ENCODE assay signal across 8 cellular contexts in genomic region chr1:29235955-29236742, GRCh38. TPM values are rescaled to one million over a fixed set of nuclear protein-coding genes. Genes with fewer than 3 reads are reported as not detected.
DNase-seq lines count a peak whose midpoint lies in the region; ATAC-seq, FAIRE-seq and TF ChIP-seq lines count a peak whose summit lies in the region.

TSS of gene PTPRU (plus strand) at chr1:29236522. CDS start at chr1:29236645, 123 bp downstream.

- peak within 1 kb of the TSS; percentile 92 for H3K4me3 Mint-ChIP-seq in Caco-2 (ENCODE audit: unreplicated experiment)
- H3K4me3 Mint-ChIP-seq in T-helper 17 cell: peak within 1 kb of the TSS; percentile 98

- H3K9me3 ChIP-seq in Caco-2: no peaks in the 10 kb centered on the region
- no peaks in the 10 kb centered on the region for H3K9me3 ChIP-seq in Loucy (ENCODE audit: insufficient read depth, low read depth, low read length)
- no peaks in the 10 kb centered on the region for H3K9me3 ChIP-seq in T-helper 17 cell (ENCODE audit: control insufficient read depth, low read length, poor library complexity, severe bottlenecking)
- H3K9me3 ChIP-seq in right cardiac atrium (ENCODE audit: control insufficient read depth, low read length): no peaks in the 10 kb centered on the region

- H3K4me1 Mint-ChIP-seq in Caco-2 (ENCODE audit: low read depth, unreplicated experiment): peaks cover 11% of the 10 kb centered on the region
- peaks cover 17% of the 10 kb centered on the region for H3K4me1 Mint-ChIP-seq in T-helper 17 cell

- peaks cover 26% of the 10 kb centered on the region for H3K4me1 ChIP-seq in Caco-2
- no peaks in the 10 kb centered on the region for H3K4me1 ChIP-seq in Loucy (ENCODE audit: insufficient read depth, low read length, poor library complexity, severe bottlenecking)
- no peaks in the 10 kb centered on the region for H3K4me1 ChIP-seq in right cardiac atrium (ENCODE audit: control insufficient read depth, insufficient read depth, low read length)
- peaks cover 3% of the 10 kb centered on the region for H3K4me1 ChIP-seq in rectal smooth muscle tissue (ENCODE audit: control insufficient read depth, insufficient read depth, low read length)

- no peak within 1 kb of the TSS for H3K4me2 ChIP-seq in Loucy (ENCODE audit: low read depth, low read length, poor library complexity, severe bottlenecking)

- H2AFZ ChIP-seq in Loucy (ENCODE audit: low read length): peak within 1 kb of the TSS; percentile 25

- H3K27me3 ChIP-seq in Caco-2 (replicated peaks; ENCODE audit: control insufficient read depth, insufficient read depth, low read length): no peaks in the 10 kb centered on the region
- no peaks in the 10 kb centered on the region for H3K27me3 ChIP-seq in Loucy (ENCODE audit: insufficient read depth, low read length, poor library complexity, severe bottlenecking)
- H3K27me3 ChIP-seq in right cardiac atrium (ENCODE audit: control insufficient read depth, insufficient read depth): no peaks in the 10 kb centered on the region
- H3K27me3 ChIP-seq in rectal smooth muscle tissue (ENCODE audit: control insufficient read depth, insufficient read depth, low read length): peaks cover 13% of the 10 kb centered on the region

- BruUV-seq in Caco-2 (replicated peaks; lab: Mats Ljungman, UMichigan): no TSS peak

- H3K4me3 ChIP-seq in Caco-2 (ENCODE audit: low read depth, low read length) (peak within 1 kb of the TSS; percentile 66), Loucy (ENCODE audit: low read length, poor library complexity, severe bottlenecking) (no peak within 1 kb of the TSS), right cardiac atrium (ENCODE audit: low read length) (peak within 1 kb of the TSS; percentile 65), rectal smooth muscle tissue (ENCODE audit: low read length) (peak within 1 kb of the TSS; percentile 81)

- no peaks in the 10 kb centered on the region for H3K36me3 ChIP-seq in Caco-2 (ENCODE audit: control insufficient read depth, insufficient read depth, low read length)
- H3K36me3 ChIP-seq in Loucy (ENCODE audit: insufficient read depth, low read length): no peaks in the 10 kb centered on the region
- no peaks in the 10 kb centered on the region for H3K36me3 ChIP-seq in rectal smooth muscle tissue (ENCODE audit: control insufficient read depth, insufficient read depth, low read length)

- CTCF ChIA-PET in Caco-2 (lab: Charles Lee): no interaction called here

- peaks cover 11% of the 10 kb centered on the region for H3K27me3 Mint-ChIP-seq in Caco-2 (ENCODE audit: insufficient read depth, unreplicated experiment)
- H3K27me3 Mint-ChIP-seq in T-helper 17 cell: peaks cover 58% of the 10 kb centered on the region

- FAIRE-seq in urothelium cell line (lab: Jason Lieb, UNC): peak; percentile 23

- 4% methylated on average over 89 of the region's 89 CpGs for WGBS in right cardiac atrium

- H3K27ac ChIP-seq in right cardiac atrium (ENCODE audit: low read length) (peak within 1 kb of the TSS; percentile 0), rectal smooth muscle tissue (ENCODE audit: low read depth, low read length) (no peak within 1 kb of the TSS)

- POLR2A ChIA-PET in Caco-2 (lab: Charles Lee): no interaction called here

- H3K9ac ChIP-seq in Loucy (ENCODE audit: low read depth, low read length, poor library complexity, severe bottlenecking) (no peak within 1 kb of the TSS), rectal smooth muscle tissue (ENCODE audit: low read length) (peak within 1 kb of the TSS; percentile 13)

- DNase-seq in Caco-2 (peak; percentile 55 to 84), T-helper 17 cell (peak; percentile 73 to 79 (median 76)), amygdala (lab: John Stamatoyannopoulos, UW) (peak in 48 of 56 donors; percentile 14 to 84 (median 48)), right cardiac atrium (peak; percentile 78 to 92 (median 92)), urothelium cell line (ENCODE audit: low spot score) (peak; percentile 92)

- no peaks in the 10 kb centered on the region for H3F3A ChIP-seq in Loucy (ENCODE audit: low read depth)

- H3K9me3 Mint-ChIP-seq in Caco-2 (ENCODE audit: unreplicated experiment): no peaks in the 10 kb centered on the region

- H3K9me2 ChIP-seq in Loucy (replicated peaks; ENCODE audit: low read depth, low read length): no peaks in the 10 kb centered on the region

- peak in 1 of 2 experiments; percentile 72 for TF ChIP-seq CTCF in Caco-2 (IDR thresholded peaks at IDR 0.05; ENCODE audit: insufficient read depth in 1 of 2, low read depth in 1 of 2, low read length in 1 of 2, severe bottlenecking in 1 of 2, unreplicated experiment in 1 of 2)
- TF ChIP-seq CTCF in Loucy (conservative IDR thresholded peaks at IDR 0.05; ENCODE audit: low read length): peak; percentile 53

- peaks cover 19% of the 10 kb centered on the region for H3K36me3 Mint-ChIP-seq in Caco-2 (ENCODE audit: insufficient read depth, unreplicated experiment)
- H3K36me3 Mint-ChIP-seq in T-helper 17 cell (ENCODE audit: low read depth): peaks cover 6% of the 10 kb centered on the region

- H4K20me1 ChIP-seq in Loucy (ENCODE audit: insufficient read depth, low read length, poor library complexity, severe bottlenecking): no peaks in the 10 kb centered on the region

- H3K27ac Mint-ChIP-seq in Caco-2 (ENCODE audit: unreplicated experiment): peak within 1 kb of the TSS; percentile 82
- H3K27ac Mint-ChIP-seq in T-helper 17 cell: peak within 1 kb of the TSS; percentile 14

- intact Hi-C loops in Caco-2 (cut with micrococcal nuclease; ENCODE audit: unreplicated experiment) (loop anchor here (2.0 to 5.0 kb wide), 5 partner anchors 35 to 876 kb away; no protein-coding TSS in a partner anchor), right cardiac atrium (cut with DNase I) (loop anchor here in 3 of 4 donors (2.0 to 10.0 kb wide), 7 partner anchors 849 to 1479 kb away; no protein-coding TSS in a partner anchor)

- H3K79me2 ChIP-seq in Loucy (ENCODE audit: insufficient read depth, low read length): no peaks in the 10 kb centered on the region

- ATAC-seq in GM21576 (IDR thresholded peaks at IDR 0.05; ENCODE audit: unreplicated experiment) (peak; percentile 63), T-helper 17 cell (peak; percentile 90), right cardiac atrium (peak; percentile 77 to 80)

RNA-seq across cellular contexts. Expression of gene PTPRU, which starts in this region (rescaled TPM):
- total RNA-seq in Caco-2 (2022) (32.9 and 41.4 TPM in 2 replicates), T-helper 17 cell (not detected), right cardiac atrium (10 to 100 TPM; 13.7 to 29.9 (median 22.9) TPM)
- 24.6 TPM for polyA plus RNA-seq in right cardiac atrium

Comparison
In these comparisons a context has a peak if more than half of its experiments do, and no peak if none do; other contexts are left out.
1. RNA of gene PTPRU (total RNA-seq): 32.9 to 41.4 TPM in Caco-2 and 13.7 to 29.9 TPM in right cardiac atrium; not detected in T-helper 17 cell; every median in the first group is over 10 times any median in the second.
2. Peak in DNase-seq and ATAC-seq in T-helper 17 cell; RNA of the gene not detected or under 1 TPM.
3. Peak in every context shown above with its lines, with median percentiles within 50 percentile points of each other: DNase-seq and ATAC-seq.